In the genomic region with DNA sequence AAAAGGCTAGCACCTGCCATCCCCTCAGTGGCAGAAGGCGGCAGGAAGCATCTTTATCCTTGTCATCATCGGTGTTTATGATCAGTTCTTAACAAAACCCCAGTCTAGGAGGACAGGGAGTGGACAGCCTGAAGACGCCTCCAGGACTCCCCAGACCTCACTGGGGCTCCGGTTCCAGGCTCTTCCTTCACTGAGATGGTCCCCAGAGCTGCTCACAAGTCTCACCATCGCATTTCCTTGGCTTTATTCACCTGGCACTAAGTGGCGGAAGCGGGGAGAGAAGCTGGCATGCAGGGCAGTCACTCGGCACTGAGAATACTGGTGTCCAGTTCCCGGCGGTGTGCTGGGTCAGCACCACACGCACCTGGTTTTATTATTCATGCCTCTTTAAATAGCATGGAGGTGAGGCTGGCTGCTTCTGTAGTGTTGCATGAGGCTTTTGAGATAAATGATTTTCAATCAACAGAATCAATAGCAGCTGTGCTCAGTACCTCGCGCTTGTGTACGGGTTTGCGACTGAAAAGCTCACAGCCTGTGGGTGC, we compare ENCODE assay signal across 27 cellular contexts.
DNase-seq lines count a peak whose midpoint lies in the region; ATAC-seq and TF ChIP-seq lines count a peak whose summit lies in the region.
"Had no signal": no experiment of that assay in that cellular context is flagged by ENCODE, and none has a peak within 500 bp of the region (broad histone marks: within the 10 kb centered on the region; RNA-seq: fewer than 3 reads in every experiment).

No MANE protein-coding gene starts in this region.

- H3K27ac ChIP-seq in dorsolateral prefrontal cortex: peak overlapping the region in 49 of 59 donors; percentile 2 to 87 (median 60)
- H3K27ac ChIP-seq in psoas muscle: no peak overlapping the region
- H3K27ac ChIP-seq: 22Rv1, HL-60, KMS-11, RWPE1 had no signal

- TF ChIP-seq CTCF in dorsolateral prefrontal cortex (IDR thresholded peaks at IDR 0.05 in 54 of 56, conservative IDR thresholded peaks at IDR 0.05 in 2 of 56; ENCODE audit: low read depth in 1 of 56, partially characterized antibody in 56 of 56) (no peak), psoas muscle (IDR thresholded peaks at IDR 0.05) (no peak)

- H3K27me3 ChIP-seq in dorsolateral prefrontal cortex (no peaks in the 10 kb centered on the region), psoas muscle (ENCODE audit: insufficient read depth in 3 of 3, low read length in 2 of 3) (peaks cover 0 to 5% (median 1%) of the 10 kb centered on the region in 3 donors)
- H3K27me3 ChIP-seq: BE2C had no signal

- no peaks in the 10 kb centered on the region for H3K4me1 ChIP-seq in psoas muscle
- H3K4me1 ChIP-seq: HAP-1 had no signal

- H3K36me3 ChIP-seq in psoas muscle (ENCODE audit: insufficient read depth in 1 of 2, low read depth in 1 of 2): no peaks in the 10 kb centered on the region
- H3K36me3 ChIP-seq: BE2C, HAP-1 had no signal

- peak; percentile 43 to 90 (median 66) for ATAC-seq in psoas muscle
- no peak for ATAC-seq in GM18909 (IDR thresholded peaks at IDR 0.05; ENCODE audit: poor library complexity, unreplicated experiment)
- ATAC-seq: GM12878, Panc1 had no signal

- no peaks in the 10 kb centered on the region for H3K9me3 ChIP-seq in psoas muscle
- H3K9me3 ChIP-seq: BE2C, HAP-1 had no signal

- DNase-seq in DMS153 (lab: John Stamatoyannopoulos, UW) (peak; percentile 15), DMS153 treated with DMSO at 0.1 percent for 48 hours (lab: John Stamatoyannopoulos, UW; ENCODE audit: unreplicated experiment) (no peak), dorsolateral prefrontal cortex (peak in 1 of 10 donors; percentile 58), psoas muscle (no peak), NCI-H1417 (lab: John Stamatoyannopoulos, UW) (no peak)
- no peak for DNase-seq in stimulated activated naive CD4-positive, alpha-beta T cell (lab: John Stamatoyannopoulos, UW)
- DNase-seq in effector CD4-positive, alpha-beta T cell: no peak
- DNase-seq: BE2C, DMS53, GOT3, MM.1S, NCI-H1048, NCI-H1417 treated with DMSO at 0.1 percent for 48 hours, NCI-H187, NCI-H2081 treated with DMSO at 0.1 percent for 48 hours, NCI-H2171, NCI-H226, NCI-H510A, SHP77 had no signal

- H3K4me3 ChIP-seq in dorsolateral prefrontal cortex (no peak overlapping the region), psoas muscle (no peak overlapping the region)
- H3K4me3 ChIP-seq: GM12878, HAP-1 had no signal

- WGBS in psoas muscle, 3 donors: 59 to 75% (median 66%) methylated on average over 15 of the region's 15 CpGs

- intact Hi-C loops in dorsolateral prefrontal cortex (cut with DNase I) (no loop called here), psoas muscle (cut with DNase I) (no loop called here)
